Comparison of ENCODE assay signal across 13 cellular contexts in the genomic region with DNA sequence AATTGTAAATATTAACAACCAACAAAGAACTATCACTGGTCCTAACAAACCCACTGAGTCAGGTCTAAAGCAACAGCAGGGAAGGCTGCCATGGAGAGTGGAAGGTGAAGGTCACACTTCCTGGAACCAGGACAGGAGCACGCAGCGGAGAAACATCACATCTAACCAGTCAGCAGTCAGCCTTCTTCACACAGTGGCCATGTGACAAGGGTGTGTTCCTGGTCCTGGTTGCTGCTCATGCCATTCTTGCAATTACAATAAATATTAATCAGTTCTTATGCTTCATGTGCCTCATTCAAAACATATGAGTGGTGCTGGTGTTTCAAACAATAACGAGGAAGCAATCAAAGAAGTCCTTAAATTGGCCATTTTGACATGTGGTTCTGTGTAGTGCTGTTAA.
"Had no signal": no experiment of that assay in that cellular context is flagged by ENCODE, and none has a peak within 500 bp of the region (broad histone marks: within the 10 kb centered on the region; RNA-seq: fewer than 3 reads in every experiment).

No MANE protein-coding gene starts in this region.

- H3K27ac ChIP-seq: ovary had no signal

- ATAC-seq: left lobe of liver; naive thymus-derived CD4-positive, alpha-beta T cell had no signal

- H3K9me3 ChIP-seq: ovary had no signal

- H3K27me3 ChIP-seq: ovary had no signal

- H3K36me3 ChIP-seq: ovary had no signal

- H3K4me3 ChIP-seq: ovary had no signal

- DNase-seq: activated CD4-positive, alpha-beta T cell treated with anti-CD3 and anti-CD28 coated beads, Interleukin-2, amount 50 U/mL, for 1 hour; activated CD8-positive, alpha-beta memory T cell treated with anti-CD3 and anti-CD28 coated beads for 24 hours; activated naive CD8-positive, alpha-beta T cell treated with anti-CD3 and anti-CD28 coated beads for 36 hours; anterior cingulate cortex; cortex of kidney; effector CD4-positive, alpha-beta T cell; naive thymus-derived CD4-positive, alpha-beta T cell; ovary; stimulated activated CD4-positive, alpha-beta T cell treated with anti-CD3 and anti-CD28 coated beads, Interleukin-15, amount 100 ng/mL, for 24 hours; stimulated activated CD4-positive, alpha-beta T cell treated with anti-CD3 and anti-CD28 coated beads, Interleukin-4, amount 100 ng/mL, for 24 hours; stimulated activated naive CD4-positive, alpha-beta T cell; substantia nigra had no signal
